In genomic region chr19:55578761-55579747, GRCh38 we compare ENCODE assay signal across 7 cellular contexts. TPM values are rescaled to one million over a fixed set of nuclear protein-coding genes. Genes with fewer than 3 reads are reported as not detected.
DNase-seq lines count a peak whose midpoint lies in the region; ATAC-seq, FAIRE-seq and TF ChIP-seq lines count a peak whose summit lies in the region.
"Had no signal": no experiment of that assay in that cellular context is flagged by ENCODE, and none has a peak within 500 bp of the region (broad histone marks: within the 10 kb centered on the region; RNA-seq: fewer than 3 reads in every experiment).

No MANE protein-coding gene starts in this region.

- H3K9me3 ChIP-seq in HCT116 (ENCODE audit: control insufficient read depth in 1 of 2, insufficient read depth in 1 of 2, low read depth in 1 of 2, low read length in 2 of 2), result no peaks in the 10 kb centered on the region
- no peaks in the 10 kb centered on the region for H3K9me3 ChIP-seq in K562 (replicated peaks; ENCODE audit: control insufficient read depth, insufficient read depth, low read depth, low read length)
- H3K9me3 ChIP-seq in ascending aorta, result no peaks in the 10 kb centered on the region

- intact Hi-C loops in HCT116 (cut with micrococcal nuclease), result no loop called here
- intact Hi-C loops in K562 (cut with micrococcal nuclease), result no loop called here
- intact Hi-C loops in ascending aorta (cut with DNase I), result no loop called here

- CTCF ChIA-PET in HCT116 (lab: Charles Lee), result no interaction called here
- CTCF ChIA-PET in K562 (lab: Yijun Ruan, JAX; ENCODE audit: low intra/inter-chr PET ratio), result no interaction called here

- H3K36me3 ChIP-seq in HCT116 (ENCODE audit: control insufficient read depth in 1 of 2, insufficient read depth in 2 of 2, low read length in 2 of 2) (no peaks in the 10 kb centered on the region; a peak in 2 of 4 replicates), K562 (ENCODE audit: control insufficient read depth, insufficient read depth, low read length) (peaks cover 12% of the 10 kb centered on the region; the same call in 2 of the 3 replicates), ascending aorta (peaks cover 16 to 22% of the 10 kb centered on the region in 2 donors)

- H3K9me1 ChIP-seq in K562 (ENCODE audit: control insufficient read depth, insufficient read depth, low read length), result no peaks in the 10 kb centered on the region

- H3K27me3 ChIP-seq in HCT116 (ENCODE audit: insufficient read depth, low read length), result no peaks in the 10 kb centered on the region
- H3K27me3 ChIP-seq in K562 (ENCODE audit: control insufficient read depth in 2 of 2, insufficient read depth in 2 of 2, low read length in 2 of 2), result no peaks in the 10 kb centered on the region
- no peaks in the 10 kb centered on the region for H3K27me3 ChIP-seq in ascending aorta

- TF ChIP-seq RAD21 in HCT116 (IDR thresholded peaks at IDR 0.05; ENCODE audit: low read depth), result no peak
- TF ChIP-seq RAD21 in K562 (CRISPR knock-in tag; conservative IDR thresholded peaks at IDR 0.05 in 1 of 2, IDR thresholded peaks at IDR 0.05 in 1 of 2), result no peak

- H3K36me3 Mint-ChIP-seq in neural crest cell (ENCODE audit: low read depth), result peaks cover 17% of the 10 kb centered on the region

- H3K4me1 Mint-ChIP-seq in neural crest cell, result peaks cover 19% of the 10 kb centered on the region

- H3K79me2 ChIP-seq in HCT116 (ENCODE audit: insufficient read depth, low read length) (peaks cover 16% of the 10 kb centered on the region), K562 (ENCODE audit: control insufficient read depth, insufficient read depth, low read length) (peaks cover 12% of the 10 kb centered on the region)

- FAIRE-seq in K562 (lab: Jason Lieb, UNC), result no peak

- in situ Hi-C loops in K562 (cut with MboI), result no loop called here

- no peaks in the 10 kb centered on the region for H3K27me3 Mint-ChIP-seq in neural crest cell (ENCODE audit: low read depth)

- TF ChIP-seq EP300 in K562 (IDR thresholded peaks at IDR 0.05; ENCODE audit: low read length), result no peak

- TF ChIP-seq CTCF in HCT116 (IDR thresholded peaks at IDR 0.05 in 2 of 3, conservative IDR thresholded peaks at IDR 0.05 in 1 of 3; ENCODE audit: borderline replicate concordance in 1 of 3, insufficient read depth in 1 of 3, low read depth in 2 of 3, low read length in 2 of 3), result no peak
- TF ChIP-seq CTCF in K562 (IDR thresholded peaks at IDR 0.05 in 2 of 3, conservative IDR thresholded peaks at IDR 0.05 in 1 of 3; ENCODE audit: insufficient read depth in 2 of 3, low read depth in 1 of 3, low read length in 3 of 3), result no peak
- no peak for TF ChIP-seq CTCF in neural crest cell (conservative IDR thresholded peaks at IDR 0.05)
- no peak for TF ChIP-seq CTCF in ascending aorta (IDR thresholded peaks at IDR 0.05)

- H3K4me2 ChIP-seq in HCT116 (ENCODE audit: low read length) (peak overlapping the region; percentile 84), K562 (ENCODE audit: insufficient read depth, low read length) (peak overlapping the region; percentile 83)

- no peak for DNase-seq in HCT116 (ENCODE audit: low read depth, low spot score)
- DNase-seq in K562 (ENCODE audit: extremely low read depth in 1 of 4, low spot score in 3 of 4), result no peak
- no peak for DNase-seq in neural crest cell (ENCODE audit: low read depth, low spot score)
- no peak for DNase-seq in ascending aorta (ENCODE audit: low spot score in 2 of 2)
- no peak for DNase-seq in NCI-H345 (lab: John Stamatoyannopoulos, UW)
- DNase-seq in NK-92 (lab: John Stamatoyannopoulos, UW; ENCODE audit: unreplicated experiment), result no peak
- DNase-seq: NCI-H1092 had no signal

- H3K4me1 ChIP-seq in HCT116 (ENCODE audit: control insufficient read depth in 1 of 2, insufficient read depth in 2 of 2, low read length in 2 of 2) (peaks cover 7 to 14% of the 10 kb centered on the region in 2 experiments; a peak in 3 of 4 replicates), K562 (replicated peaks in 1 of 2; ENCODE audit: control insufficient read depth in 2 of 2, insufficient read depth in 2 of 2, low read length in 2 of 2) (peaks cover 9 to 25% of the 10 kb centered on the region in 2 experiments; a peak in 3 of 5 replicates), ascending aorta (peaks cover 0 to 6% of the 10 kb centered on the region in 2 donors)

- H3K9me3 Mint-ChIP-seq in neural crest cell, result no peaks in the 10 kb centered on the region

- H3K27ac Mint-ChIP-seq in neural crest cell (ENCODE audit: unreplicated experiment), result peak overlapping the region; percentile 85

- no TSS peak for BruUV-seq in HCT116 (replicated peaks; lab: Mats Ljungman, UMichigan)
- TSS peak; percentile 49 for BruUV-seq in K562 (replicated peaks; lab: Mats Ljungman, UMichigan)

- RAD21 ChIA-PET in HCT116 (lab: Charles Lee; ENCODE audit: low non-redundant PET in 1 of 2, low total read pairs in 2 of 2, uncharacterized antibody in 2 of 2, unreplicated experiment in 2 of 2), result no interaction called here

- TF ChIP-seq POLR2A in HCT116 (IDR thresholded peaks at IDR 0.05; ENCODE audit: borderline replicate concordance, extremely low read depth, insufficient read depth, insufficient read length) (no peak), K562 (conservative IDR thresholded peaks at IDR 0.05) (no peak)

- ATAC-seq in HCT116, result no peak
- ATAC-seq in K562, result no peak

- H3K9me2 ChIP-seq in HCT116 (ENCODE audit: insufficient read depth), result no peaks in the 10 kb centered on the region

- H3K9ac ChIP-seq in HCT116 (ENCODE audit: low read length) (peak overlapping the region; percentile 86), K562 (ENCODE audit: insufficient read depth in 1 of 2, low read depth in 2 of 2, low read length in 2 of 2) (peak overlapping the region; percentile 77 to 95; a peak in 2 of 4 replicates)

- H3K4me3 ChIP-seq in HCT116 (replicated peaks in 1 of 2; ENCODE audit: low read depth in 1 of 2, low read length in 2 of 2), result peak overlapping the region; percentile 92 to 94
- H3K4me3 ChIP-seq in K562, result peak overlapping the region; percentile 85; the same call in 1 of the 2 replicates
- H3K4me3 ChIP-seq in ascending aorta, result peak overlapping the region in 1 of 2 donors; percentile 85

- H3K27ac ChIP-seq in HCT116 (ENCODE audit: low read depth, low read length) (peak overlapping the region; percentile 78), K562 (ENCODE audit: extremely low read depth, low read depth, low read length) (no peak overlapping the region; the same call in 2 of the 3 replicates), ascending aorta (peak overlapping the region in 1 of 2 donors; percentile 89)

- H2AFZ ChIP-seq in HCT116 (ENCODE audit: low read depth, low read length, poor library complexity, severe bottlenecking), result no peak overlapping the region
- H2AFZ ChIP-seq in K562 (ENCODE audit: low read depth, low read length), result no peak overlapping the region

- H4K20me1 ChIP-seq in HCT116 (ENCODE audit: insufficient read depth) (no peaks in the 10 kb centered on the region), K562 (replicated peaks; ENCODE audit: control insufficient read depth, insufficient read depth, low read length) (no peaks in the 10 kb centered on the region)

- POLR2A ChIA-PET in HCT116 (lab: Charles Lee) (no interaction called here), K562 (lab: Yijun Ruan, JAX) (no interaction called here)

- WGBS in K562 (ENCODE audit: insufficient coverage, low coverage, missing lambda C conversion rate), result 92% methylated on average over 19 of the region's 90 CpGs

- peak overlapping the region; percentile 93 for H3K4me3 Mint-ChIP-seq in neural crest cell

RNA-seq across cellular contexts. Expression of gene ZNF579, which starts 1.6 kb away (rescaled TPM):
- total RNA-seq in HCT116 (2021; ENCODE audit: unreplicated experiment) (24.1 TPM), K562 (2014; rRNA removed) (3.8 and 5.9 TPM in 2 replicates), K562 (2014; rRNA removed; fragmentation: Illumina TruSeq; extraction: Trizol) (1.0 and 1.3 TPM in 2 replicates), K562 (2015; rRNA removed; fragmentation: Illumina TruSeq; extraction: Trizol) (1.2 and 1.3 TPM in 2 replicates), K562 (2021) (15.0 and 15.9 TPM in 2 replicates), neural crest cell (28.2 and 29.1 TPM in 2 replicates), ascending aorta (14.2 TPM)
- 11.9 and 12.7 TPM in 2 replicates for polyA plus RNA-seq in HCT116 (2012)
- 39.4 and 55.2 TPM in 2 replicates for total RNA-seq in K562 (2011; cell fraction: chromatin; rRNA removed; ENCODE audit: low replicate concordance)
- 10.7 TPM in 2 replicates for total RNA-seq in K562 (2011; cell fraction: nucleolus; rRNA removed)
- total RNA-seq in K562 (2011; cell fraction: nucleoplasm; rRNA removed), result 25.4 and 86.3 TPM in 2 replicates
- polyA plus RNA-seq in K562 (2011; rRNA removed) (1.6 and 3.3 TPM in 2 replicates), K562 (2014; fragmentation: Illumina TruSeq; extraction: Trizol) (3.3 and 3.9 TPM in 2 replicates), K562 (2014; fragmentation: Nextera tagmentation; extraction: Ambion mirVana) (under 1 TPM; 0.06 to 0.08 TPM), K562 (2014; rRNA removed) (3.4 and 4.9 TPM in 2 replicates)
- polyA plus RNA-seq in K562 (2011; cell fraction: cytosol; rRNA removed), result 3.0 and 6.5 TPM in 2 replicates
- polyA plus RNA-seq in K562 (2011; cell fraction: nucleus; rRNA removed), result 17.0 and 20.1 TPM in 2 replicates
- polyA plus RNA-seq in K562 (2012), result 6.7 and 9.7 TPM in 2 replicates
- polyA minus RNA-seq in K562 (2011; rRNA and poly(A)+ RNA removed), result 3.0 and 4.6 TPM in 2 replicates
- 5.6 and 7.0 TPM in 2 replicates for polyA minus RNA-seq in K562 (2011; cell fraction: cytosol; rRNA and poly(A)+ RNA removed)
- 4.6 and 5.4 TPM in 2 replicates for polyA minus RNA-seq in K562 (2011; cell fraction: nucleus; rRNA and poly(A)+ RNA removed)

RNA-seq across cellular contexts. Expression of gene FIZ1, which starts 20.3 kb away (rescaled TPM):
- 15.3 TPM for total RNA-seq in HCT116 (2021; ENCODE audit: unreplicated experiment)
- 11.7 and 12.5 TPM in 2 replicates for polyA plus RNA-seq in HCT116 (2012)
- 4.3 and 8.7 TPM in 2 replicates for total RNA-seq in K562 (2011; cell fraction: chromatin; rRNA removed; ENCODE audit: low replicate concordance)
- total RNA-seq in K562 (2011; cell fraction: nucleolus; rRNA removed), result 5.7 and 6.8 TPM in 2 replicates
- 6.9 and 7.8 TPM in 2 replicates for total RNA-seq in K562 (2011; cell fraction: nucleoplasm; rRNA removed)
- total RNA-seq in K562 (2014; rRNA removed), result 5.9 and 7.3 TPM in 2 replicates
- 2.3 and 3.2 TPM in 2 replicates for total RNA-seq in K562 (2014; rRNA removed; fragmentation: Illumina TruSeq; extraction: Trizol)
- total RNA-seq in K562 (2015; rRNA removed; fragmentation: Illumina TruSeq; extraction: Trizol), result 4.7 and 5.5 TPM in 2 replicates
- 14.4 and 17.5 TPM in 2 replicates for total RNA-seq in K562 (2021)
- polyA plus RNA-seq in K562 (2011; rRNA removed), result 3.8 and 4.7 TPM in 2 replicates
- polyA plus RNA-seq in K562 (2011; cell fraction: cytosol; rRNA removed), result 3.5 and 7.4 TPM in 2 replicates
- 7.6 and 10.7 TPM in 2 replicates for polyA plus RNA-seq in K562 (2011; cell fraction: nucleus; rRNA removed)
- 10.6 and 12.2 TPM in 2 replicates for polyA plus RNA-seq in K562 (2012)
- 8.7 TPM in 2 replicates for polyA plus RNA-seq in K562 (2014; fragmentation: Illumina TruSeq; extraction: Trizol)
- polyA plus RNA-seq in K562 (2014; fragmentation: Nextera tagmentation; extraction: Ambion mirVana), result under 1 TPM; 0.79 to 0.81 TPM
- polyA plus RNA-seq in K562 (2014; rRNA removed), result 5.7 and 5.8 TPM in 2 replicates
- 2.1 and 3.1 TPM in 2 replicates for polyA minus RNA-seq in K562 (2011; rRNA and poly(A)+ RNA removed)
- 5.5 and 6.6 TPM in 2 replicates for polyA minus RNA-seq in K562 (2011; cell fraction: cytosol; rRNA and poly(A)+ RNA removed)
- polyA minus RNA-seq in K562 (2011; cell fraction: nucleus; rRNA and poly(A)+ RNA removed), result 2.8 and 3.4 TPM in 2 replicates
- total RNA-seq in neural crest cell, result 31.6 and 31.8 TPM in 2 replicates
- 30.5 TPM for total RNA-seq in ascending aorta

RNA-seq across cellular contexts. Expression of gene ZNF524, which starts 21.0 kb away (rescaled TPM):
- 17.2 TPM for total RNA-seq in HCT116 (2021; ENCODE audit: unreplicated experiment)
- polyA plus RNA-seq in HCT116 (2012), result 16.0 and 19.0 TPM in 2 replicates
- 3.2 and 12.0 TPM in 2 replicates for total RNA-seq in K562 (2011; cell fraction: chromatin; rRNA removed; ENCODE audit: low replicate concordance)
- total RNA-seq in K562 (2011; cell fraction: nucleolus; rRNA removed), result 12.4 and 13.0 TPM in 2 replicates
- total RNA-seq in K562 (2011; cell fraction: nucleoplasm; rRNA removed), result 7.3 and 7.5 TPM in 2 replicates
- 14.7 and 23.6 TPM in 2 replicates for total RNA-seq in K562 (2014; rRNA removed)
- 0.55 and 1.2 TPM in 2 replicates for total RNA-seq in K562 (2014; rRNA removed; fragmentation: Illumina TruSeq; extraction: Trizol)
- 5.6 and 6.4 TPM in 2 replicates for total RNA-seq in K562 (2015; rRNA removed; fragmentation: Illumina TruSeq; extraction: Trizol)
- total RNA-seq in K562 (2021), result 15.6 and 16.7 TPM in 2 replicates
- polyA plus RNA-seq in K562 (2011; rRNA removed), result 2.9 and 3.7 TPM in 2 replicates
- polyA plus RNA-seq in K562 (2011; cell fraction: cytosol; rRNA removed), result 6.8 and 21.8 TPM in 2 replicates
- 9.0 and 14.1 TPM in 2 replicates for polyA plus RNA-seq in K562 (2011; cell fraction: nucleus; rRNA removed)
- polyA plus RNA-seq in K562 (2012), result 7.6 and 20.4 TPM in 2 replicates
- polyA plus RNA-seq in K562 (2014; fragmentation: Illumina TruSeq; extraction: Trizol), result 1.4 and 5.4 TPM in 2 replicates
- polyA plus RNA-seq in K562 (2014; fragmentation: Nextera tagmentation; extraction: Ambion mirVana), result under 1 TPM; 0.08 to 0.10 TPM
- 13.1 and 14.4 TPM in 2 replicates for polyA plus RNA-seq in K562 (2014; rRNA removed)
- polyA minus RNA-seq in K562 (2011; rRNA and poly(A)+ RNA removed), result 0.30 and 0.67 TPM in 2 replicates
- polyA minus RNA-seq in K562 (2011; cell fraction: cytosol; rRNA and poly(A)+ RNA removed), result 5.1 and 7.1 TPM in 2 replicates
- polyA minus RNA-seq in K562 (2011; cell fraction: nucleus; rRNA and poly(A)+ RNA removed), result 5.9 and 6.3 TPM in 2 replicates
- 6.1 and 6.7 TPM in 2 replicates for total RNA-seq in neural crest cell
- 28.6 TPM for total RNA-seq in ascending aorta

RNA-seq across cellular contexts. Expression of gene ZNF865, which starts 26.4 kb away (rescaled TPM):
- total RNA-seq in HCT116 (2021; ENCODE audit: unreplicated experiment) (16.2 TPM), K562 (2014; rRNA removed) (1.6 and 2.3 TPM in 2 replicates), K562 (2014; rRNA removed; fragmentation: Illumina TruSeq; extraction: Trizol) (0.29 and 0.40 TPM in 2 replicates), K562 (2015; rRNA removed; fragmentation: Illumina TruSeq; extraction: Trizol) (1.4 and 1.5 TPM in 2 replicates), K562 (2021) (18.6 and 18.8 TPM in 2 replicates), neural crest cell (20.3 TPM in 2 replicates), ascending aorta (22.0 TPM)
- polyA plus RNA-seq in HCT116 (2012), result 9.4 and 10.7 TPM in 2 replicates
- total RNA-seq in K562 (2011; cell fraction: chromatin; rRNA removed; ENCODE audit: low replicate concordance), result 2.2 and 8.0 TPM in 2 replicates
- 8.0 and 10.0 TPM in 2 replicates for total RNA-seq in K562 (2011; cell fraction: nucleolus; rRNA removed)
- total RNA-seq in K562 (2011; cell fraction: nucleoplasm; rRNA removed), result 4.9 and 5.2 TPM in 2 replicates
- polyA plus RNA-seq in K562 (2011; rRNA removed) (1.2 and 1.5 TPM in 2 replicates), K562 (2014; fragmentation: Illumina TruSeq; extraction: Trizol) (1.8 and 2.3 TPM in 2 replicates), K562 (2014; fragmentation: Nextera tagmentation; extraction: Ambion mirVana) (not detected), K562 (2014; rRNA removed) (6.7 and 6.9 TPM in 2 replicates)
- 2.0 and 9.6 TPM in 2 replicates for polyA plus RNA-seq in K562 (2011; cell fraction: cytosol; rRNA removed)
- polyA plus RNA-seq in K562 (2011; cell fraction: nucleus; rRNA removed), result 1.6 and 4.8 TPM in 2 replicates
- polyA plus RNA-seq in K562 (2012), result 6.0 and 10.0 TPM in 2 replicates
- polyA minus RNA-seq in K562 (2011; rRNA and poly(A)+ RNA removed), result 0.24 and 0.60 TPM in 2 replicates
- polyA minus RNA-seq in K562 (2011; cell fraction: cytosol; rRNA and poly(A)+ RNA removed), result 7.3 and 9.8 TPM in 2 replicates
- polyA minus RNA-seq in K562 (2011; cell fraction: nucleus; rRNA and poly(A)+ RNA removed), result 1.1 and 1.5 TPM in 2 replicates

RNA-seq across cellular contexts. Expression of gene SBK3, which starts 33.7 kb away (rescaled TPM):
- 1.2 TPM for total RNA-seq in HCT116 (2021; ENCODE audit: unreplicated experiment)
- 0.64 and 0.71 TPM in 2 replicates for polyA plus RNA-seq in HCT116 (2012)
- total RNA-seq in K562 (2011; cell fraction: chromatin; rRNA removed; ENCODE audit: low replicate concordance), result 1.1 TPM in 1 of 2 replicates, not detected in the other
- total RNA-seq in K562 (2011; cell fraction: nucleolus; rRNA removed), result 0.50 TPM in 1 of 2 replicates, not detected in the other
- total RNA-seq in K562 (2011; cell fraction: nucleoplasm; rRNA removed), result 0.44 TPM in 1 of 2 replicates, not detected in the other
- total RNA-seq in K562 (2014; rRNA removed), result not detected in 2 replicates
- total RNA-seq in K562 (2014; rRNA removed; fragmentation: Illumina TruSeq; extraction: Trizol), result not detected in 2 replicates
- not detected in 2 replicates for total RNA-seq in K562 (2015; rRNA removed; fragmentation: Illumina TruSeq; extraction: Trizol)
- total RNA-seq in K562 (2021), result 0.13 TPM in 1 of 2 replicates, not detected in the other
- 0.20 and 0.43 TPM in 2 replicates for polyA plus RNA-seq in K562 (2011; rRNA removed)
- polyA plus RNA-seq in K562 (2011; cell fraction: cytosol; rRNA removed), result 0.19 and 3.0 TPM in 2 replicates
- polyA plus RNA-seq in K562 (2011; cell fraction: nucleus; rRNA removed), result 2.0 TPM in 1 of 2 replicates, not detected in the other
- polyA plus RNA-seq in K562 (2012), result 0.23 and 0.43 TPM in 2 replicates
- 0.12 TPM in 1 of 2 replicates, not detected in the other for polyA plus RNA-seq in K562 (2014; fragmentation: Illumina TruSeq; extraction: Trizol)
- not detected for polyA plus RNA-seq in K562 (2014; fragmentation: Nextera tagmentation; extraction: Ambion mirVana)
- 0.11 TPM in 1 of 2 replicates, not detected in the other for polyA plus RNA-seq in K562 (2014; rRNA removed)
- 0.14 TPM in 1 of 2 replicates, not detected in the other for polyA minus RNA-seq in K562 (2011; rRNA and poly(A)+ RNA removed)
- polyA minus RNA-seq in K562 (2011; cell fraction: cytosol; rRNA and poly(A)+ RNA removed), result 1.7 TPM in 1 of 2 replicates, not detected in the other
- 1.2 TPM in 1 of 2 replicates, not detected in the other for polyA minus RNA-seq in K562 (2011; cell fraction: nucleus; rRNA and poly(A)+ RNA removed)
- 0.39 and 0.68 TPM in 2 replicates for total RNA-seq in neural crest cell
- total RNA-seq in ascending aorta, result not detected

Comparison
In these comparisons a context has a peak if more than half of its experiments do, and no peak if none do; other contexts are left out.
1. Of the 22 proteins assayed by ChIP-seq in both K562 and HCT116: peak only in K562: ZBTB33; only in HCT116: none; in both: none; in neither: 21.